Comparison of ENCODE assay signal across 1 cellular context in the genomic region with DNA sequence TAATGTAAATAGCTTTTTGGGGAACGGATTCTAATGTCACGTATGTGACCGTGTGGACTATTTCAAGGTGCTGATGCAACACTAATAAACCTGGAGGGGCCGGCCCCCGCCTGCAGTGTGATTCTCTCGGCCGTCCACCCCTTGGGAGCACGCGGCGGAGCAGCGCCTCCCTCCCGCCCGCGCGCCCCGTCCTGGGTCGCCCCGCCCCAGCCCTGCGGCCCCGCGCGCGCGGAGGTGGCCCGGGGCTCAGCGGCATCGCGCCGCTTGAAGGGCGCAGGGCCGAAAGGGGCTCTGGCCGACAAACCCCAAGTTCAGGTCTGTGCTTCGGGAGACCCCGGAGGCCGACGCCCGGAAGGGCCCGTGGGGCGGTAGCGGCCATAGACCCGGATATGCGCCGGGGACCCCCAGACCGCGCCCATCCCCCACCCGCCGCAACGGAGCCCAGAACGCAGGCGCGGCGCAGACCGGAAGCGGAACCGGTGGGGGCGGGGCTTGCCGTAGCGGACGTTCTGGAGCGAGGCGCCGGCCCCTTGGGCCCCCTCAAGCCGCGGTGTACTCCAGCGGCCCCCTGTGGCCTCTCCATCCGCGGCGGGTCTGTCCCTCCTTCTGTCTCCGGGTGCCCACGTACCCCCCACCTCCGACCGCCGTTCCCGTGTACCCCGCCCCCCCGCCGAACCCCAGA.
TF ChIP-seq lines count a peak whose summit lies in the region.

A gene with protein sequence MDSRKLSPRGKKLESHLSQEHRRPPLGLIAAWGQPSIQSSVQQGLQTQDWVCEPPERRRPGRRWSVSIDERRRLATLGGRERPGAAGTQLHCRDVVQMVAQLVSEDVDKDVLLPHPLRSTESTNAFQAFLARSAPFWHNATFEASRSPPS (plus strand): TSS at position 495 of the 682 bp plus-strand sequence. CDS start 803 bp downstream, outside the sequence.

TF ChIP-seq in GM12878, 131 proteins besides CTCF, POLR2A, EP300 and RAD21 (continued from another document and continues in another):
- TF ChIP-seq, protein P1, sequence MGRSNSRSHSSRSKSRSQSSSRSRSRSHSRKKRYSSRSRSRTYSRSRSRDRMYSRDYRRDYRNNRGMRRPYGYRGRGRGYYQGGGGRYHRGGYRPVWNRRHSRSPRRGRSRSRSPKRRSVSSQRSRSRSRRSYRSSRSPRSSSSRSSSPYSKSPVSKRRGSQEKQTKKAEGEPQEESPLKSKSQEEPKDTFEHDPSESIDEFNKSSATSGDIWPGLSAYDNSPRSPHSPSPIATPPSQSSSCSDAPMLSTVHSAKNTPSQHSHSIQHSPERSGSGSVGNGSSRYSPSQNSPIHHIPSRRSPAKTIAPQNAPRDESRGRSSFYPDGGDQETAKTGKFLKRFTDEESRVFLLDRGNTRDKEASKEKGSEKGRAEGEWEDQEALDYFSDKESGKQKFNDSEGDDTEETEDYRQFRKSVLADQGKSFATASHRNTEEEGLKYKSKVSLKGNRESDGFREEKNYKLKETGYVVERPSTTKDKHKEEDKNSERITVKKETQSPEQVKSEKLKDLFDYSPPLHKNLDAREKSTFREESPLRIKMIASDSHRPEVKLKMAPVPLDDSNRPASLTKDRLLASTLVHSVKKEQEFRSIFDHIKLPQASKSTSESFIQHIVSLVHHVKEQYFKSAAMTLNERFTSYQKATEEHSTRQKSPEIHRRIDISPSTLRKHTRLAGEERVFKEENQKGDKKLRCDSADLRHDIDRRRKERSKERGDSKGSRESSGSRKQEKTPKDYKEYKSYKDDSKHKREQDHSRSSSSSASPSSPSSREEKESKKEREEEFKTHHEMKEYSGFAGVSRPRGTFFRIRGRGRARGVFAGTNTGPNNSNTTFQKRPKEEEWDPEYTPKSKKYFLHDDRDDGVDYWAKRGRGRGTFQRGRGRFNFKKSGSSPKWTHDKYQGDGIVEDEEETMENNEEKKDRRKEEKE (IDR thresholded peaks at IDR 0.05), result 0 out of 2 replicates have a peak, but pooled peaks have one; percentile 62
- TF ChIP-seq USF2 (IDR thresholded peaks at IDR 0.05; ENCODE audit: borderline replicate concordance, low read depth, low read length), result no peak
- peak; percentile 92 for TF ChIP-seq LARP7 (IDR thresholded peaks at IDR 0.05)
- no peak for TF ChIP-seq CHD1 (IDR thresholded peaks at IDR 0.05; ENCODE audit: low read depth, low read length)
- TF ChIP-seq BRCA1 (IDR thresholded peaks at IDR 0.05; ENCODE audit: low read depth, low read length), result peak; percentile 13; the same call in 1 of the 2 replicates
- TF ChIP-seq CREB1 (IDR thresholded peaks at IDR 0.05; ENCODE audit: low read depth), result peak; percentile 38; the same call in 1 of the 2 replicates
- TF ChIP-seq BCL11A (IDR thresholded peaks at IDR 0.05; ENCODE audit: low read depth, low read length), result no peak
- TF ChIP-seq MLLT1 (IDR thresholded peaks at IDR 0.05), result no peak
- peak; percentile 96 for TF ChIP-seq RB1 (IDR thresholded peaks at IDR 0.05; ENCODE audit: borderline replicate concordance)
- no peak for TF ChIP-seq HDAC2 (IDR thresholded peaks at IDR 0.05)
- peak; percentile 83 for TF ChIP-seq CBFB (IDR thresholded peaks at IDR 0.05; ENCODE audit: low read depth)
- peak; percentile 85 for TF ChIP-seq DPF2 (IDR thresholded peaks at IDR 0.05)
- TF ChIP-seq POLR2AphosphoS5 (IDR thresholded peaks at IDR 0.05; ENCODE audit: low read length), result peak; percentile 43; the same call in 1 of the 2 replicates
- TF ChIP-seq CEBPB (IDR thresholded peaks at IDR 0.05; ENCODE audit: borderline replicate concordance in 1 of 2, low read depth in 2 of 2, low read length in 2 of 2), result no peak
- TF ChIP-seq SIX5 (IDR thresholded peaks at IDR 0.05; ENCODE audit: low read depth, low read length, severe bottlenecking), result no peak
- no peak for TF ChIP-seq CBX5 (IDR thresholded peaks at IDR 0.05; ENCODE audit: low read depth)
- TF ChIP-seq ZNF207 (IDR thresholded peaks at IDR 0.05; ENCODE audit: borderline replicate concordance), result peak; percentile 48; the same call in 1 of the 2 replicates
- no peak for TF ChIP-seq SPI1 (IDR thresholded peaks at IDR 0.05; ENCODE audit: borderline replicate concordance, insufficient read depth, low read depth, low read length)
- TF ChIP-seq, protein P2, sequence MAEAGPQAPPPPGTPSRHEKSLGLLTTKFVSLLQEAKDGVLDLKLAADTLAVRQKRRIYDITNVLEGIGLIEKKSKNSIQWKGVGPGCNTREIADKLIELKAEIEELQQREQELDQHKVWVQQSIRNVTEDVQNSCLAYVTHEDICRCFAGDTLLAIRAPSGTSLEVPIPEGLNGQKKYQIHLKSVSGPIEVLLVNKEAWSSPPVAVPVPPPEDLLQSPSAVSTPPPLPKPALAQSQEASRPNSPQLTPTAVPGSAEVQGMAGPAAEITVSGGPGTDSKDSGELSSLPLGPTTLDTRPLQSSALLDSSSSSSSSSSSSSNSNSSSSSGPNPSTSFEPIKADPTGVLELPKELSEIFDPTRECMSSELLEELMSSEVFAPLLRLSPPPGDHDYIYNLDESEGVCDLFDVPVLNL (IDR thresholded peaks at IDR 0.05; ENCODE audit: low read depth, low read length), result no peak
- no peak for TF ChIP-seq SIN3A (IDR thresholded peaks at IDR 0.05; ENCODE audit: low read depth, low read length)
- TF ChIP-seq NFYA (IDR thresholded peaks at IDR 0.05; ENCODE audit: borderline replicate concordance, low read depth, low read length), result no peak
- TF ChIP-seq IKZF2 (IDR thresholded peaks at IDR 0.05), result no peak
- TF ChIP-seq, protein P3, sequence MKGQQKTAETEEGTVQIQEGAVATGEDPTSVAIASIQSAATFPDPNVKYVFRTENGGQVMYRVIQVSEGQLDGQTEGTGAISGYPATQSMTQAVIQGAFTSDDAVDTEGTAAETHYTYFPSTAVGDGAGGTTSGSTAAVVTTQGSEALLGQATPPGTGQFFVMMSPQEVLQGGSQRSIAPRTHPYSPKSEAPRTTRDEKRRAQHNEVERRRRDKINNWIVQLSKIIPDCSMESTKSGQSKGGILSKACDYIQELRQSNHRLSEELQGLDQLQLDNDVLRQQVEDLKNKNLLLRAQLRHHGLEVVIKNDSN (IDR thresholded peaks at IDR 0.05; ENCODE audit: borderline replicate concordance, extremely low read length, insufficient read depth, low read depth, low read length), result no peak
- 0 out of 2 replicates have a peak, but pooled peaks have one; percentile 26 for TF ChIP-seq ZNF24 (IDR thresholded peaks at IDR 0.05)
- TF ChIP-seq ZNF687 (IDR thresholded peaks at IDR 0.05), result peak; percentile 90
- TF ChIP-seq, protein P4, sequence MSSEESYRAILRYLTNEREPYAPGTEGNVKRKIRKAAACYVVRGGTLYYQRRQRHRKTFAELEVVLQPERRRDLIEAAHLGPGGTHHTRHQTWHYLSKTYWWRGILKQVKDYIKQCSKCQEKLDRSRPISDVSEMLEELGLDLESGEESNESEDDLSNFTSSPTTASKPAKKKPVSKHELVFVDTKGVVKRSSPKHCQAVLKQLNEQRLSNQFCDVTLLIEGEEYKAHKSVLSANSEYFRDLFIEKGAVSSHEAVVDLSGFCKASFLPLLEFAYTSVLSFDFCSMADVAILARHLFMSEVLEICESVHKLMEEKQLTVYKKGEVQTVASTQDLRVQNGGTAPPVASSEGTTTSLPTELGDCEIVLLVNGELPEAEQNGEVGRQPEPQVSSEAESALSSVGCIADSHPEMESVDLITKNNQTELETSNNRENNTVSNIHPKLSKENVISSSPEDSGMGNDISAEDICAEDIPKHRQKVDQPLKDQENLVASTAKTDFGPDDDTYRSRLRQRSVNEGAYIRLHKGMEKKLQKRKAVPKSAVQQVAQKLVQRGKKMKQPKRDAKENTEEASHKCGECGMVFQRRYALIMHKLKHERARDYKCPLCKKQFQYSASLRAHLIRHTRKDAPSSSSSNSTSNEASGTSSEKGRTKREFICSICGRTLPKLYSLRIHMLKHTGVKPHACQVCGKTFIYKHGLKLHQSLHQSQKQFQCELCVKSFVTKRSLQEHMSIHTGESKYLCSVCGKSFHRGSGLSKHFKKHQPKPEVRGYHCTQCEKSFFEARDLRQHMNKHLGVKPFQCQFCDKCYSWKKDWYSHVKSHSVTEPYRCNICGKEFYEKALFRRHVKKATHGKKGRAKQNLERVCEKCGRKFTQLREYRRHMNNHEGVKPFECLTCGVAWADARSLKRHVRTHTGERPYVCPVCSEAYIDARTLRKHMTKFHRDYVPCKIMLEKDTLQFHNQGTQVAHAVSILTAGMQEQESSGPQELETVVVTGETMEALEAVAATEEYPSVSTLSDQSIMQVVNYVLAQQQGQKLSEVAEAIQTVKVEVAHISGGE (CRISPR knock-in tag; IDR thresholded peaks at IDR 0.05), result no peak
- no peak for TF ChIP-seq IRF5 (IDR thresholded peaks at IDR 0.05; ENCODE audit: borderline replicate concordance)
- TF ChIP-seq SUZ12 (IDR thresholded peaks at IDR 0.05; ENCODE audit: unreplicated experiment), result no peak
- no peak for TF ChIP-seq IRF3 (IDR thresholded peaks at IDR 0.05)
- no peak for TF ChIP-seq MTA3 (IDR thresholded peaks at IDR 0.05; ENCODE audit: borderline replicate concordance, low read length)
- peak; percentile 81; the same call in 1 of the 2 replicates for TF ChIP-seq YY1 (IDR thresholded peaks at IDR 0.05; ENCODE audit: low read depth, low read length)
- TF ChIP-seq, protein P5, sequence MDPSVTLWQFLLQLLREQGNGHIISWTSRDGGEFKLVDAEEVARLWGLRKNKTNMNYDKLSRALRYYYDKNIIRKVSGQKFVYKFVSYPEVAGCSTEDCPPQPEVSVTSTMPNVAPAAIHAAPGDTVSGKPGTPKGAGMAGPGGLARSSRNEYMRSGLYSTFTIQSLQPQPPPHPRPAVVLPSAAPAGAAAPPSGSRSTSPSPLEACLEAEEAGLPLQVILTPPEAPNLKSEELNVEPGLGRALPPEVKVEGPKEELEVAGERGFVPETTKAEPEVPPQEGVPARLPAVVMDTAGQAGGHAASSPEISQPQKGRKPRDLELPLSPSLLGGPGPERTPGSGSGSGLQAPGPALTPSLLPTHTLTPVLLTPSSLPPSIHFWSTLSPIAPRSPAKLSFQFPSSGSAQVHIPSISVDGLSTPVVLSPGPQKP (IDR thresholded peaks at IDR 0.05; ENCODE audit: low read depth, low read length), result peak; percentile 89
